Comparison of ENCODE assay signal across 32 cellular contexts in genomic region chr6:36306365-36306764, GRCh38. TPM values are rescaled to one million over a fixed set of nuclear protein-coding genes. Genes with fewer than 3 reads are reported as not detected.
"Had no signal": no experiment of that assay in that cellular context is flagged by ENCODE, and none has a peak within 500 bp of the region (broad histone marks: within the 10 kb centered on the region; RNA-seq: fewer than 3 reads in every experiment).

No MANE protein-coding gene starts in this region.

- H3K27ac ChIP-seq: coronary artery, esophagus muscularis mucosa, foreskin keratinocyte, gastroesophageal sphincter, heart left ventricle, hepatocyte, left lung, neutrophil, pancreas, sigmoid colon, testis, tibial artery had no signal

- H3K27me3 ChIP-seq: hepatocyte, neutrophil, pancreas, testis had no signal

- FAIRE-seq: endothelial cell of umbilical vein, pancreas had no signal

- H3K79me2 ChIP-seq: hepatocyte had no signal

- DNase-seq: dermis blood vessel endothelial cell; effector memory CD4-positive, alpha-beta T cell; foreskin keratinocyte; heart left ventricle; left cardiac atrium; left lung; mesenchymal stem cell; naive thymus-derived CD4-positive, alpha-beta T cell; pancreas; stimulated activated CD4-positive, alpha-beta T cell treated with anti-CD3 and anti-CD28 coated beads, Interleukin-4, amount 100 ng/mL, for 4 hours; stimulated activated naive CD8-positive, alpha-beta T cell treated with anti-CD3 and anti-CD28 coated beads, Interleukin-15, Interleukin-2, amounts not matched to agents 100 U/mL and 50 U/mL, for 24 hours; substantia nigra; testis; tibial artery had no signal

- H3K4me2 ChIP-seq: hepatocyte had no signal

- H3K36me3 ChIP-seq: esophagus muscularis mucosa, gastroesophageal sphincter, heart left ventricle, pancreas, sigmoid colon, tibial artery had no signal

- H3K4me3 ChIP-seq: coronary artery, esophagus muscularis mucosa, gastroesophageal sphincter, heart left ventricle, hepatocyte, left lung, pancreas, sigmoid colon, testis, tibial artery had no signal

- H3K9me3 ChIP-seq: gastroesophageal sphincter, heart left ventricle, left lung, neutrophil, pancreas, sigmoid colon, testis, tibial artery had no signal

- H2AFZ ChIP-seq: hepatocyte had no signal

- ATAC-seq: foreskin keratinocyte; gastroesophageal sphincter; heart left ventricle; left cardiac atrium; left lung; naive thymus-derived CD4-positive, alpha-beta T cell; pancreas; stimulated activated memory B cell treated with anti-CD40 and anti-IgM and Interleukin-4, amounts not matched to agents 10 μg/mL and 1 μg/mL and 100 μg/mL, for 72 hours; stimulated activated naive CD8-positive, alpha-beta T cell treated with anti-CD3 and anti-CD28 coated beads, Interleukin-15, Interleukin-2, amounts not matched to agents 100 U/mL and 50 U/mL, for 24 hours had no signal

- H3K4me1 ChIP-seq: foreskin keratinocyte, pancreas, sigmoid colon had no signal

RNA-seq across cellular contexts. Expression of gene BNIP5, which starts 30.3 kb away (rescaled TPM):
- total RNA-seq: dermis blood vessel endothelial cell, endothelial cell of umbilical vein, esophagus muscularis mucosa, fibroblast of lung, foreskin keratinocyte, gastroesophageal sphincter, heart left ventricle, kidney epithelial cell, left cardiac atrium, lower leg skin, lung microvascular endothelial cell, mesothelial cell of epicardium, omental fat pad, sigmoid colon, skeletal muscle tissue, urinary bladder had no signal
- polyA plus RNA-seq: endothelial cell of umbilical vein; fibroblast of lung; foreskin keratinocyte; heart left ventricle; naive thymus-derived CD4-positive, alpha-beta T cell; urinary bladder had no signal

RNA-seq across cellular contexts. Expression of gene PNPLA1, which starts 36.5 kb away (rescaled TPM):
- total RNA-seq: dermis blood vessel endothelial cell, endothelial cell of umbilical vein, epithelial cell of proximal tubule, fibroblast of lung, foreskin keratinocyte, gastroesophageal sphincter, kidney epithelial cell, left cardiac atrium, lung microvascular endothelial cell, mesothelial cell of epicardium, progenitor cell of endocrine pancreas, sigmoid colon, skeletal muscle tissue, urinary bladder had no signal
- polyA plus RNA-seq: endothelial cell of umbilical vein; foreskin keratinocyte; naive thymus-derived CD4-positive, alpha-beta T cell; pancreas had no signal
